In genomic region chr3:188905991-188906635, GRCh38 we compare ENCODE assay signal across 2 cellular contexts.
TF ChIP-seq lines count a peak whose summit lies in the region.

No MANE protein-coding gene starts in this region.

TF ChIP-seq in H1, 55 proteins besides CTCF, POLR2A, EP300 and RAD21 (continued from another document):
- TF ChIP-seq RXRA (IDR thresholded peaks at IDR 0.05; ENCODE audit: insufficient read depth, low read depth, low read length) = no peak

TF ChIP-seq in HepG2, 621 proteins besides CTCF, POLR2A, EP300 and RAD21 (continued from another document):
- TF ChIP-seq ELF4 (CRISPR knock-in tag; IDR thresholded peaks at IDR 0.05; ENCODE audit: borderline replicate concordance) (no peak), ZBTB10 (CRISPR knock-in tag; IDR thresholded peaks at IDR 0.05; ENCODE audit: borderline replicate concordance) (no peak), SATB2 (CRISPR knock-in tag; IDR thresholded peaks at IDR 0.05) (no peak), ZNF510 (CRISPR knock-in tag; IDR thresholded peaks at IDR 0.05; ENCODE audit: low read depth) (no peak), TARDBP (CRISPR knock-in tag; IDR thresholded peaks at IDR 0.05) (no peak), ZNF570 (CRISPR knock-in tag; IDR thresholded peaks at IDR 0.05; ENCODE audit: borderline replicate concordance) (no peak), CAMTA2 (CRISPR knock-in tag; IDR thresholded peaks at IDR 0.05; ENCODE audit: borderline replicate concordance) (no peak)
